12 cellular contexts compared by ENCODE assay signal in genomic region chr15:50058231-50058630, GRCh38.
DNase-seq lines count a peak whose midpoint lies in the region; ATAC-seq and TF ChIP-seq lines count a peak whose summit lies in the region.
"Had no signal": no experiment of that assay in that cellular context is flagged by ENCODE, and none has a peak within 500 bp of the region (broad histone marks: within the 10 kb centered on the region; RNA-seq: fewer than 3 reads in every experiment).

No MANE protein-coding gene starts in this region.

- no peaks in the 10 kb centered on the region for H3K27me3 ChIP-seq in trophoblast cell (ENCODE audit: insufficient read depth, low read length)
- H3K27me3 ChIP-seq: brain microvascular endothelial cell had no signal

- H3K18ac ChIP-seq in trophoblast cell (ENCODE audit: low read length): no peak overlapping the region

- no peak overlapping the region for H4K8ac ChIP-seq in trophoblast cell (ENCODE audit: low read depth, low read length)

- DNase-seq in HFF-Myc (ENCODE audit: extremely low read depth, low read depth): peak; percentile 17
- DNase-seq in NCI-H748 (lab: John Stamatoyannopoulos, UW; ENCODE audit: unreplicated experiment): peak; percentile 60
- peak; percentile 61 for DNase-seq in fibroblast of gingiva (ENCODE audit: low read depth)
- DNase-seq in renal cortical epithelial cell (ENCODE audit: low read depth): peak; percentile 47
- no peak for DNase-seq in UCSD-AML1 (lab: John Stamatoyannopoulos, UW; ENCODE audit: unreplicated experiment)
- no peak for DNase-seq in trophoblast cell
- DNase-seq: brain microvascular endothelial cell; NCI-H524; nephron progenitor cell; stimulated activated CD4-positive, alpha-beta T cell treated with anti-CD3 and anti-CD28 coated beads, Interleukin-2, amount 100 ng/mL, for 24 hours; SW 1271 had no signal

- no peaks in the 10 kb centered on the region for H3K4me1 ChIP-seq in trophoblast cell (ENCODE audit: control insufficient read depth in 1 of 2, insufficient read depth in 2 of 2, low read length in 2 of 2)

- no peak overlapping the region for H3K9ac ChIP-seq in trophoblast cell (ENCODE audit: low read length)

- H3K14ac ChIP-seq in trophoblast cell (ENCODE audit: low read length): no peak overlapping the region

- H4K12ac ChIP-seq in trophoblast cell (ENCODE audit: low read depth, low read length): no peak overlapping the region

- no peaks in the 10 kb centered on the region for H3K79me1 ChIP-seq in trophoblast cell (ENCODE audit: low read length)

- H3K9me3 ChIP-seq in trophoblast cell (ENCODE audit: insufficient read depth, low read depth, low read length): no peaks in the 10 kb centered on the region

- H3K4ac ChIP-seq in trophoblast cell (ENCODE audit: low read depth, low read length): no peak overlapping the region

- H3K79me2 ChIP-seq in trophoblast cell (ENCODE audit: control insufficient read depth, insufficient read depth, low read length, poor library complexity): no peaks in the 10 kb centered on the region

- no peak overlapping the region for H4K91ac ChIP-seq in trophoblast cell (ENCODE audit: low read depth, low read length)

- TF ChIP-seq CTCF in HFF-Myc (IDR thresholded peaks at IDR 0.05; ENCODE audit: low read depth, low read length, missing control alignments): no peak

- no CpG with 5 or more reads among the region's 3 CpGs for WGBS in trophoblast cell (ENCODE audit: extremely low coverage, insufficient coverage, insufficient read length)

- H2BK5ac ChIP-seq in trophoblast cell (ENCODE audit: low read depth, low read length, poor library complexity): no peak overlapping the region

- ATAC-seq in HG02884 (IDR thresholded peaks at IDR 0.05; ENCODE audit: unreplicated experiment): no peak

- H3K36me3 ChIP-seq in trophoblast cell (ENCODE audit: control insufficient read depth in 1 of 2, insufficient read depth in 2 of 2, low read length in 2 of 2): no peaks in the 10 kb centered on the region
- H3K36me3 ChIP-seq: brain microvascular endothelial cell had no signal

- H3K27ac ChIP-seq in trophoblast cell (ENCODE audit: low read depth, low read length): no peak overlapping the region
- H3K27ac ChIP-seq: brain microvascular endothelial cell had no signal

- H2AK5ac ChIP-seq in trophoblast cell (ENCODE audit: low read length): no peak overlapping the region

- no peak overlapping the region for H3K4me2 ChIP-seq in trophoblast cell (ENCODE audit: low read length)

- no peak overlapping the region for H2AFZ ChIP-seq in trophoblast cell (ENCODE audit: insufficient read depth, low read length, poor library complexity)

- no peak overlapping the region for H3K4me3 ChIP-seq in HFF-Myc (replicated peaks; ENCODE audit: low read depth, low read length)
- no peak overlapping the region for H3K4me3 ChIP-seq in trophoblast cell (ENCODE audit: low read depth, low read length)

- H3K23ac ChIP-seq in trophoblast cell (ENCODE audit: low read length): no peak overlapping the region

- no peak overlapping the region for H2BK120ac ChIP-seq in trophoblast cell (ENCODE audit: insufficient read depth, low read length, poor library complexity)

- H2BK12ac ChIP-seq in trophoblast cell (ENCODE audit: low read length): no peak overlapping the region

Comparison
In these comparisons a context has a peak if more than half of its experiments do, and no peak if none do; other contexts are left out.
1. DNase-seq: peak in HFF-Myc (single experiment), NCI-H748 (single experiment), fibroblast of gingiva (single experiment) and renal cortical epithelial cell (single experiment); none in UCSD-AML1 (single experiment) and trophoblast cell (0 of 2).